In genomic region chr7:130489140-130489967, GRCh38 we compare ENCODE assay signal across 1 cellular context.
TF ChIP-seq lines count a peak whose summit lies in the region.

No MANE protein-coding gene starts in this region.

TF ChIP-seq in GM23338, 12 proteins besides CTCF, POLR2A, EP300 and RAD21 (continued from another document):
- TF ChIP-seq ETS1 (IDR thresholded peaks at IDR 0.05) (no peak), NANOG (IDR thresholded peaks at IDR 0.05; ENCODE audit: borderline replicate concordance) (no peak), EZH2phosphoT487 (IDR thresholded peaks at IDR 0.05; ENCODE audit: unreplicated experiment) (no peak), EZH2 (IDR thresholded peaks at IDR 0.05; ENCODE audit: low read depth, unreplicated experiment) (no peak), CREB1 (CRISPR knock-in tag; IDR thresholded peaks at IDR 0.05; ENCODE audit: low read depth) (no peak), ZNF462 (CRISPR knock-in tag; IDR thresholded peaks at IDR 0.05) (no peak), STAT1 (IDR thresholded peaks at IDR 0.05; ENCODE audit: unreplicated experiment) (no peak), POLR2AphosphoS5 (IDR thresholded peaks at IDR 0.05; ENCODE audit: low read depth) (no peak), ZNF114 (CRISPR knock-in tag; IDR thresholded peaks at IDR 0.05) (no peak)
